Comparison of ENCODE assay signal across 26 cellular contexts in the genomic region with DNA sequence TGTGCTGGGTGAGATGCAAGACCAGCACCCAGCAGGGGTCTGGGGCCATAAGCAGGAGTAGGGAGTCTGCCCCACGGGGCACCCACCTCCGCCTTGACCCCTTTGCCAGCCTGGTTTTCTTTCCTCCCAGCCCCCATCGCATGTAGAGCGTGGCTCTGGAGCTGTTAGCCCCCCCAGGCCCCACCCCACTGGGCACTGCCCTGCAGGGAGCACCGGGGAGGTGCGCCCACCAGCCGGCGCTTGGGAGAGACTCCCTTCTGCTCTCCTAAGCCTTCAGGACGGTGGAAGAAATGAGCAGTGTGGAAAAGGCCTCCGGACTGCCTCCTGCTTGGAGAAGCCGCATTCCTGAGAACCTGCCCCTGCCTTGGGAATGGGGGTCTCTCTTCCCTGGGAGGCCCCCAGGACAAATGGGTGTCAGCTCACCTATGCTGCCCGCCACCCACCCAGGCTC.
"Had no signal": no experiment of that assay in that cellular context is flagged by ENCODE, and none has a peak within 500 bp of the region (broad histone marks: within the 10 kb centered on the region; RNA-seq: fewer than 3 reads in every experiment).

No MANE protein-coding gene starts in this region.

- H3K4me3 Mint-ChIP-seq: activated CD8-positive, alpha-beta memory T cell treated with anti-CD3 and anti-CD28 coated beads, Interleukin-2, amount 10 ng/mL, durations not matched to agents 7 days and 5 days; activated CD8-positive, alpha-beta T cell treated with anti-CD3 and anti-CD28 coated beads for 36 hours; activated naive CD8-positive, alpha-beta T cell; brain; dendritic cell treated with granulocyte-macrophage colony-stimulating factor and Interleukin-4, amounts not matched to agents 40 ng/mL and 50 ng/mL, for 4 days; stimulated activated effector memory CD8-positive, alpha-beta T cell treated with anti-CD3 and anti-CD28 coated beads, Interleukin-12 subunit alpha, Interleukin-12 subunit beta, amount 100 ng/mL, for 72 hours; stimulated activated naive CD8-positive, alpha-beta T cell treated with anti-CD3 and anti-CD28 coated beads, Interleukin-15, Interleukin-2, amounts not matched to agents 100 ng/mL and 50 ng/mL, for 24 hours; T-helper 17 cell; type B pancreatic cell had no signal

- H3K27me3 ChIP-seq: ascending aorta, cardiac muscle cell, esophagus muscularis mucosa, foreskin keratinocyte, ovary, right atrium auricular region, vagina had no signal

- DNase-seq: activated CD4-positive, alpha-beta T cell treated with anti-CD3 and anti-CD28 coated beads, Interleukin-2, amount 50 U/mL, for 1 hour; activated CD4-positive, CD25-positive, alpha-beta regulatory T cell treated with anti-CD3 and anti-CD28 coated beads, Interleukin-2, amount 50 U/mL, for 72 hours; activated CD8-positive, alpha-beta memory T cell treated with anti-CD3 and anti-CD28 coated beads, Interleukin-2, amount 10 ng/mL, durations not matched to agents 7 days and 5 days; activated CD8-positive, alpha-beta T cell treated with anti-CD3 and anti-CD28 coated beads for 36 hours; activated naive CD4-positive, alpha-beta T cell treated with Interleukin-2 at 50 U/mL for 16 hours; activated T-cell treated with anti-CD3 and anti-CD28 coated beads, Interleukin-2, amount 50 U/mL, for 48 hours; foreskin keratinocyte; heart right ventricle; kidney glomerular epithelial cell; lower lobe of right lung; ovary; stimulated activated CD4-positive, alpha-beta T cell treated with anti-CD3 and anti-CD28 coated beads, Interleukin-4, amount 100 ng/mL, for 24 hours; T-helper 17 cell; T1000 had no signal

- H3K27me3 Mint-ChIP-seq: activated CD8-positive, alpha-beta T cell treated with anti-CD3 and anti-CD28 coated beads for 36 hours had no signal

- H3K36me3 Mint-ChIP-seq: activated CD8-positive, alpha-beta memory T cell treated with anti-CD3 and anti-CD28 coated beads, Interleukin-2, amount 10 ng/mL, durations not matched to agents 7 days and 5 days; activated naive CD8-positive, alpha-beta T cell; brain; stimulated activated effector memory CD8-positive, alpha-beta T cell treated with anti-CD3 and anti-CD28 coated beads, Interleukin-12 subunit alpha, Interleukin-12 subunit beta, amount 100 ng/mL, for 72 hours; type B pancreatic cell had no signal

- H3K4me3 ChIP-seq: ascending aorta, cardiac muscle cell, esophagus muscularis mucosa, heart right ventricle, lower lobe of right lung, ovary, right atrium auricular region, vagina had no signal

- H3K27ac Mint-ChIP-seq: activated CD8-positive, alpha-beta memory T cell treated with anti-CD3 and anti-CD28 coated beads, Interleukin-2, amount 10 ng/mL, durations not matched to agents 7 days and 5 days; activated CD8-positive, alpha-beta T cell treated with anti-CD3 and anti-CD28 coated beads for 36 hours; activated naive CD8-positive, alpha-beta T cell; activated T-helper 2 cell treated with anti-CD3 and anti-CD28 coated beads, Interferon-gamma antibody, Interleukin-2, Interleukin-4, amounts not matched to agents 10 μg/mL and 5 μg/mL and 100 μg/mL, durations not matched to agents 14 hours and 24 hours and 36 hours; brain; dendritic cell treated with granulocyte-macrophage colony-stimulating factor and Interleukin-4, amounts not matched to agents 40 ng/mL and 50 ng/mL, for 4 days; stimulated activated effector memory CD8-positive, alpha-beta T cell treated with anti-CD3 and anti-CD28 coated beads, Interleukin-12 subunit alpha, Interleukin-12 subunit beta, amount 100 ng/mL, for 72 hours; stimulated activated naive CD8-positive, alpha-beta T cell treated with anti-CD3 and anti-CD28 coated beads, Interleukin-15, Interleukin-2, amounts not matched to agents 100 ng/mL and 50 ng/mL, for 24 hours; T-helper 17 cell; type B pancreatic cell had no signal

- H3K9me3 Mint-ChIP-seq: activated CD8-positive, alpha-beta T cell treated with anti-CD3 and anti-CD28 coated beads for 36 hours; activated T-helper 2 cell treated with anti-CD3 and anti-CD28 coated beads, Interferon-gamma antibody, Interleukin-2, Interleukin-4, amounts not matched to agents 10 μg/mL and 5 μg/mL and 100 μg/mL, durations not matched to agents 14 hours and 24 hours and 36 hours; dendritic cell treated with granulocyte-macrophage colony-stimulating factor and Interleukin-4, amounts not matched to agents 40 ng/mL and 50 ng/mL, for 4 days; stimulated activated effector memory CD8-positive, alpha-beta T cell treated with anti-CD3 and anti-CD28 coated beads, Interleukin-12 subunit alpha, Interleukin-12 subunit beta, amount 100 ng/mL, for 72 hours; stimulated activated naive CD8-positive, alpha-beta T cell treated with anti-CD3 and anti-CD28 coated beads, Interleukin-15, Interleukin-2, amounts not matched to agents 100 ng/mL and 50 ng/mL, for 24 hours; type B pancreatic cell had no signal

- H3K36me3 ChIP-seq: ascending aorta, cardiac muscle cell, esophagus muscularis mucosa, heart right ventricle, lower lobe of right lung, ovary, right atrium auricular region, vagina had no signal

- H3K4me1 ChIP-seq: ascending aorta, esophagus muscularis mucosa, foreskin keratinocyte, heart right ventricle, right atrium auricular region, vagina had no signal

- H3K27ac ChIP-seq: ascending aorta, cardiac muscle cell, esophagus muscularis mucosa, foreskin keratinocyte, heart right ventricle, ovary, right atrium auricular region, vagina had no signal

- H3K9me3 ChIP-seq: ascending aorta, esophagus muscularis mucosa, heart right ventricle, lower lobe of right lung, ovary, right atrium auricular region, vagina had no signal

- H3K4me1 Mint-ChIP-seq: brain; stimulated activated effector memory CD8-positive, alpha-beta T cell treated with anti-CD3 and anti-CD28 coated beads, Interleukin-12 subunit alpha, Interleukin-12 subunit beta, amount 100 ng/mL, for 72 hours; T-helper 17 cell had no signal
